In the genomic region with DNA sequence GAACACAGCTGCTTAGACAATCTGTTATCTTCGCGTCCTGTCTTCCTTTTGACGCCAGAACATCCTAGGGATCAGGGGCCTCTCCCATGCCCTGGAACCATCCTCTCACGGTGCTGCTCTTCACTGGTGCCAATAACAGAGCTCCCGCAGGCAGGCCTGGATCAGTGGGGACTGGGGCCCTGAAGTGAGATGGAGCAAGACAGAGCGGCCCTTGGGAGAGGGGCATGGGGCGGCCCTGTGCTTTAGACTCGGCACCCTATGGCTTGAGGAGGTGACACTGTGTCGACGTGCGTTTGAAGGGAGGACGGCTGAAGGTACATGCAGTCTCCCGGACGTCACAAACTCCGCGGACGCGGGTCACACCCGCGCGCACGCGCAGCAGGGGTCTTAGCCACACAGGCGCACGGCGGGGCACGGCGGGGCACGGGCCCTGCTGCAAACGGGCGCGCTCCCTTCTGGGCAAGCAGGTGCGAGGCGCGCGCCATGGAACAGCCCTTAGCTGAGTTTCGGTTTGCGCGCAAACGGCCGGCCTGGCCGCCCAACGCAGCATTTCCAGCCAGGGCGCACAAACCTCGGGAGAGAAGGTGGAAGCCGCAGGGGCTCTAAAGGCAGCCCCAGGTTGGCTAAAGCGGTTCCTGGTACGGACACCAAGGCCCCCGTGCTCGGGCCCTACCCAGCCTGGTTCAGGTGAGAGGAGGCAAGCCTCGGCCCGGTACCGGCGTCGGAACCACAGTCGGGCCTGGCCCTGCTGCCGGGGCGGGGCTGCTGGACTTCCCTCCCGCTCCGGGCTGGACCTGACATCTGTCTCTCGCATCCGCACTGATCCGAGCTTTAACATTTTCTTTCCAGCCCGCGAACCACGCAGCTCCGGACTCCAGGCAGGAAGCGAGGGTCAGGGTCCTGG, we compare ENCODE assay signal across 8 cellular contexts. TPM values are rescaled to one million over a fixed set of nuclear protein-coding genes. Genes with fewer than 3 reads are reported as not detected.
A peak's percentile ranks its signal among the peaks of the same experiment; 100 is the strongest.
DNase-seq lines count a peak whose midpoint lies in the region; ATAC-seq lines count a peak whose summit lies in the region.

No MANE protein-coding gene starts in this region.

- H3K4me3 ChIP-seq in iPS-15b (ENCODE audit: low read depth, low read length): peak overlapping the region; percentile 47

- DNase-seq in stimulated activated CD4-positive, alpha-beta T cell treated with anti-CD3 and anti-CD28 coated beads, Interleukin-15, amount 100 ng/mL, for 24 hours: peak; percentile 52
- no peak for DNase-seq in stimulated activated CD4-positive, alpha-beta T cell treated with anti-CD3 and anti-CD28 coated beads, Interleukin-12 subunit alpha, Interleukin-12 subunit beta, amount 100 ng/mL, for 4 hours
- peak; percentile 37 for DNase-seq in activated CD4-positive, alpha-beta memory T cell treated with anti-CD3 and anti-CD28 coated beads for 36 hours
- DNase-seq in stimulated activated naive B cell treated with anti-CD40 and anti-IgM and Interleukin-4, amounts not matched to agents 10 μg/mL and 1 μg/mL and 100 μg/mL, for 72 hours: no peak

- no peak overlapping the region for H3K9ac ChIP-seq in iPS-15b (ENCODE audit: low read depth, low read length)

- peaks cover 15% of the 10 kb centered on the region for H3K4me1 Mint-ChIP-seq in activated CD4-positive, alpha-beta memory T cell treated with anti-CD3 and anti-CD28 coated beads for 36 hours (ENCODE audit: low read depth)
- peaks cover 6 to 19% of the 10 kb centered on the region in 2 donors for H3K4me1 Mint-ChIP-seq in stimulated activated naive B cell treated with anti-CD40 and anti-IgM and Interleukin-4, amounts not matched to agents 10 μg/mL and 1 μg/mL and 100 μg/mL, for 72 hours

- CTCF ChIA-PET in activated CD4-positive, alpha-beta memory T cell treated with anti-CD3 and anti-CD28 coated beads for 36 hours (lab: Charles Lee): interaction anchor here (0.6 to 1.0 kb wide), 2 partner anchors 55 to 221 kb away, joined by 3 to 5 read pairs; no protein-coding TSS in a partner anchor

- peak overlapping the region; percentile 64 for H3K4me3 Mint-ChIP-seq in activated CD4-positive, alpha-beta memory T cell treated with anti-CD3 and anti-CD28 coated beads for 36 hours
- peak overlapping the region; percentile 72 to 76 for H3K4me3 Mint-ChIP-seq in stimulated activated naive B cell treated with anti-CD40 and anti-IgM and Interleukin-4, amounts not matched to agents 10 μg/mL and 1 μg/mL and 100 μg/mL, for 72 hours

- H3K4me1 ChIP-seq in iPS-15b (ENCODE audit: control insufficient read depth, insufficient read depth, low read length): no peaks in the 10 kb centered on the region

- no peaks in the 10 kb centered on the region for H3K9me3 ChIP-seq in iPS-15b (ENCODE audit: control insufficient read depth, insufficient read depth, low read length)

- H3K27me3 ChIP-seq in iPS-15b (ENCODE audit: control insufficient read depth, insufficient read depth, low read length): peaks cover 81% of the 10 kb centered on the region

- no peaks in the 10 kb centered on the region for H3K9me3 Mint-ChIP-seq in activated CD4-positive, alpha-beta memory T cell treated with anti-CD3 and anti-CD28 coated beads for 36 hours
- no peaks in the 10 kb centered on the region for H3K9me3 Mint-ChIP-seq in stimulated activated naive B cell treated with anti-CD40 and anti-IgM and Interleukin-4, amounts not matched to agents 10 μg/mL and 1 μg/mL and 100 μg/mL, for 72 hours

- peaks cover 46% of the 10 kb centered on the region for H3K27me3 Mint-ChIP-seq in activated CD4-positive, alpha-beta memory T cell treated with anti-CD3 and anti-CD28 coated beads for 36 hours
- peaks cover 54 to 81% of the 10 kb centered on the region in 2 donors for H3K27me3 Mint-ChIP-seq in stimulated activated naive B cell treated with anti-CD40 and anti-IgM and Interleukin-4, amounts not matched to agents 10 μg/mL and 1 μg/mL and 100 μg/mL, for 72 hours

- H3K36me3 ChIP-seq in iPS-15b (ENCODE audit: control insufficient read depth, insufficient read depth, low read length): no peaks in the 10 kb centered on the region

- no peak overlapping the region for H3K27ac Mint-ChIP-seq in activated CD4-positive, alpha-beta memory T cell treated with anti-CD3 and anti-CD28 coated beads for 36 hours
- H3K27ac Mint-ChIP-seq in stimulated activated naive B cell treated with anti-CD40 and anti-IgM and Interleukin-4, amounts not matched to agents 10 μg/mL and 1 μg/mL and 100 μg/mL, for 72 hours: peak overlapping the region; percentile 44

- H3K36me3 Mint-ChIP-seq in activated CD4-positive, alpha-beta memory T cell treated with anti-CD3 and anti-CD28 coated beads for 36 hours: no peaks in the 10 kb centered on the region
- no peaks in the 10 kb centered on the region for H3K36me3 Mint-ChIP-seq in stimulated activated naive B cell treated with anti-CD40 and anti-IgM and Interleukin-4, amounts not matched to agents 10 μg/mL and 1 μg/mL and 100 μg/mL, for 72 hours

- POLR2A ChIA-PET in activated CD4-positive, alpha-beta memory T cell treated with anti-CD3 and anti-CD28 coated beads for 36 hours (lab: Charles Lee): interaction anchor here (0.6 kb wide), 1 partner anchor 177 kb away, joined by 3 read pairs; no protein-coding TSS in a partner anchor

- intact Hi-C loops in activated CD4-positive, alpha-beta memory T cell treated with anti-CD3 and anti-CD28 coated beads for 36 hours (cut with micrococcal nuclease): loop anchor here (10.0 kb wide), 2 partner anchors 217 to 247 kb away; no protein-coding TSS in a partner anchor

- peak; percentile 53 to 56 for ATAC-seq in stimulated activated naive B cell treated with anti-CD40 and anti-IgM and Interleukin-4, amounts not matched to agents 10 μg/mL and 1 μg/mL and 100 μg/mL, for 72 hours (replicated peaks)
- ATAC-seq in HG03039 (IDR thresholded peaks at IDR 0.05; ENCODE audit: unreplicated experiment): no peak
- no peak for ATAC-seq in HG03139 (IDR thresholded peaks at IDR 0.05; ENCODE audit: unreplicated experiment)
- no peak for ATAC-seq in GM19351 (IDR thresholded peaks at IDR 0.05; ENCODE audit: unreplicated experiment)

RNA-seq across cellular contexts. Expression of gene RNF17, which starts 16.5 kb away (rescaled TPM):
- not detected for total RNA-seq in activated CD4-positive, alpha-beta memory T cell treated with anti-CD3 and anti-CD28 coated beads for 36 hours

Comparison
In these comparisons a context has a peak if more than half of its experiments do, and no peak if none do; other contexts are left out.
1. DNase-seq: peak in stimulated activated CD4-positive, alpha-beta T cell treated with anti-CD3 and anti-CD28 coated beads, Interleukin-15, amount 100 ng/mL, for 24 hours (single experiment) and activated CD4-positive, alpha-beta memory T cell treated with anti-CD3 and anti-CD28 coated beads for 36 hours (single experiment); none in stimulated activated CD4-positive, alpha-beta T cell treated with anti-CD3 and anti-CD28 coated beads, Interleukin-12 subunit alpha, Interleukin-12 subunit beta, amount 100 ng/mL, for 4 hours (single experiment) and stimulated activated naive B cell treated with anti-CD40 and anti-IgM and Interleukin-4, amounts not matched to agents 10 μg/mL and 1 μg/mL and 100 μg/mL, for 72 hours (single experiment).
2. ATAC-seq: peak in stimulated activated naive B cell treated with anti-CD40 and anti-IgM and Interleukin-4, amounts not matched to agents 10 μg/mL and 1 μg/mL and 100 μg/mL, for 72 hours (2 of 2); none in HG03039 (single experiment), HG03139 (single experiment) and GM19351 (single experiment).